ENCODE assay signal across 9 cellular contexts in genomic region chr5:157570801-157571200, GRCh38. TPM values are rescaled to one million over a fixed set of nuclear protein-coding genes. Genes with fewer than 3 reads are reported as not detected.
DNase-seq lines count a peak whose midpoint lies in the region; ATAC-seq and TF ChIP-seq lines count a peak whose summit lies in the region.
"Had no signal": no experiment of that assay in that cellular context is flagged by ENCODE, and none has a peak within 500 bp of the region (broad histone marks: within the 10 kb centered on the region; RNA-seq: fewer than 3 reads in every experiment).

No MANE protein-coding gene starts in this region.

- H3K27me3 Mint-ChIP-seq in type B pancreatic cell, result peaks cover 20% of the 10 kb centered on the region

- peak overlapping the region; percentile 85 for H4K91ac ChIP-seq in IMR-90 (ENCODE audit: insufficient read depth, low read depth, low read length)

- peak overlapping the region; percentile 5; the same call in 1 of the 2 replicates for H4K5ac ChIP-seq in IMR-90 (ENCODE audit: low read depth, low read length)

- peaks cover 98% of the 10 kb centered on the region for H3K79me2 ChIP-seq in PC-3 (ENCODE audit: low read length)

- peaks cover 6 to 44% of the 10 kb centered on the region in 2 experiments; a peak in 3 of 4 replicates for H3K79me1 ChIP-seq in IMR-90 (ENCODE audit: low read depth in 1 of 2, low read length in 2 of 2)

- peaks cover 14% of the 10 kb centered on the region for H3K9me1 ChIP-seq in IMR-90 (ENCODE audit: insufficient read depth, low read length)

- H2AK9ac ChIP-seq in IMR-90 (replicated peaks; ENCODE audit: low read depth, low read length, poor library complexity), result peak overlapping the region; percentile 6

- H3K27me3 ChIP-seq in heart right ventricle, result no peaks in the 10 kb centered on the region
- no peaks in the 10 kb centered on the region for H3K27me3 ChIP-seq in IMR-90 (ENCODE audit: control insufficient read depth, insufficient read depth, low read length)
- no peaks in the 10 kb centered on the region for H3K27me3 ChIP-seq in esophagus (ENCODE audit: control insufficient read depth in 1 of 2, insufficient read depth in 2 of 2, low read length in 2 of 2)
- no peaks in the 10 kb centered on the region for H3K27me3 ChIP-seq in PC-3 (ENCODE audit: low read length)

- no peak for TF ChIP-seq RAD21 in IMR-90 (IDR thresholded peaks at IDR 0.05; ENCODE audit: low read length)

- no peak for ATAC-seq in heart right ventricle
- ATAC-seq in left cardiac atrium, result no peak
- ATAC-seq in IMR-90 (ENCODE audit: low read depth), result no peak
- ATAC-seq in PC-3, result no peak
- ATAC-seq: foreskin keratinocyte had no signal

- 77 to 80% methylated on average over 2 of the region's 2 CpGs for WGBS in heart right ventricle, 2 donors
- 100% methylated on average over 1 of the region's 2 CpGs; no CpG with 5 or more reads in 1 of the 2 experiments for WGBS in IMR-90 (ENCODE audit: extremely low coverage in 2 of 2, insufficient read length in 1 of 2), 2 experiments
- WGBS in esophagus, 2 donors, result 82 to 85% methylated on average over 2 of the region's 2 CpGs

- peak overlapping the region; percentile 69 for H2BK5ac ChIP-seq in IMR-90 (ENCODE audit: low read depth, low read length, poor library complexity, severe bottlenecking)

- BruUV-seq in IMR-90 (replicated peaks; lab: Mats Ljungman, UMichigan), result no TSS peak
- no TSS peak for BruUV-seq in PC-3 (replicated peaks; lab: Mats Ljungman, UMichigan)

- peaks cover 3 to 91% (median 56%) of the 10 kb centered on the region in 9 donors for H3K4me1 ChIP-seq in heart right ventricle
- peaks cover 7% of the 10 kb centered on the region for H3K4me1 ChIP-seq in IMR-90 (ENCODE audit: control insufficient read depth, insufficient read depth, low read length)
- peaks cover 0 to 6% of the 10 kb centered on the region in 2 donors for H3K4me1 ChIP-seq in esophagus (ENCODE audit: control insufficient read depth in 2 of 2, insufficient read depth in 2 of 2, low read length in 1 of 2)
- peaks cover 27% of the 10 kb centered on the region for H3K4me1 ChIP-seq in PC-3 (ENCODE audit: insufficient read depth, low read length)
- H3K4me1 ChIP-seq: foreskin keratinocyte had no signal

- H2BK15ac ChIP-seq in IMR-90 (ENCODE audit: low read depth, low read length), result peak overlapping the region; percentile 6; the same call in 2 of the 3 replicates

- no peak overlapping the region for H3K4me3 ChIP-seq in heart right ventricle
- H3K4me3 ChIP-seq in IMR-90 (ENCODE audit: insufficient read depth, low read depth, low read length), result no peak overlapping the region
- no peak overlapping the region for H3K4me3 ChIP-seq in esophagus (ENCODE audit: low read depth in 1 of 2, low read length in 2 of 2)
- no peak overlapping the region for H3K4me3 ChIP-seq in PC-3 (ENCODE audit: low read length)

- H3F3A ChIP-seq in PC-3 (ENCODE audit: low read length, unreplicated experiment), result peaks cover 3% of the 10 kb centered on the region

- H3K36me3 Mint-ChIP-seq in type B pancreatic cell, result no peaks in the 10 kb centered on the region

- H4K20me1 ChIP-seq in IMR-90 (ENCODE audit: insufficient read depth, low read length), result peaks cover 4% of the 10 kb centered on the region
- peaks cover 22% of the 10 kb centered on the region for H4K20me1 ChIP-seq in PC-3 (ENCODE audit: low read length)

- CTCF ChIA-PET in IMR-90 (lab: Yijun Ruan, JAX) (interaction anchor here (1.4 kb wide), 1 partner anchor 8 kb away, joined by 4 read pairs; no protein-coding TSS in a partner anchor), PC-3 (lab: Charles Lee) (no interaction called here)

- dilution Hi-C loops in IMR-90 (cut with HindIII; ENCODE audit: low sequenced_read_pairs, unreplicated experiment), result no loop called here

- peak overlapping the region; percentile 65; the same call in 1 of the 2 replicates for H2BK20ac ChIP-seq in IMR-90 (ENCODE audit: low read depth, low read length)

- TF ChIP-seq POLR2A in IMR-90 (IDR thresholded peaks at IDR 0.05; ENCODE audit: low read depth, low read length), result no peak

- in situ Hi-C loops in IMR-90 (cut with MboI; ENCODE audit: low sequenced_read_pairs), result loop anchor here (25.0 kb wide), 1 partner anchor 1616 kb away; no protein-coding TSS in a partner anchor

- H3K4me2 ChIP-seq in IMR-90 (ENCODE audit: low read depth, low read length), result no peak overlapping the region; the same call in 1 of the 2 replicates
- no peak overlapping the region for H3K4me2 ChIP-seq in PC-3 (ENCODE audit: low read length)

- peak overlapping the region; percentile 74 for H3K14ac ChIP-seq in IMR-90 (replicated peaks; ENCODE audit: low read depth, low read length)

- H3K27ac Mint-ChIP-seq in type B pancreatic cell, result no peak overlapping the region

- peak overlapping the region; percentile 21; the same call in 1 of the 2 replicates for H3K18ac ChIP-seq in IMR-90 (ENCODE audit: low read depth, low read length)

- H3K36me3 ChIP-seq in heart right ventricle (peaks cover 0 to 48% (median 9%) of the 10 kb centered on the region in 9 donors), IMR-90 (ENCODE audit: control insufficient read depth, insufficient read depth, low read length) (peaks cover 17% of the 10 kb centered on the region), esophagus (ENCODE audit: control insufficient read depth in 2 of 2, insufficient read depth in 2 of 2, low read length in 1 of 2) (no peaks in the 10 kb centered on the region), PC-3 (ENCODE audit: low read depth, low read length) (peaks cover 60% of the 10 kb centered on the region)

- POLR2A ChIA-PET in IMR-90 (lab: Charles Lee; ENCODE audit: unreplicated experiment), result no interaction called here
- POLR2A ChIA-PET in PC-3 (lab: Charles Lee; ENCODE audit: unreplicated experiment), result no interaction called here

- H3K27ac ChIP-seq in heart right ventricle, result peak overlapping the region in 7 of 10 donors; percentile 15 to 95 (median 86)
- H3K27ac ChIP-seq in IMR-90 (ENCODE audit: insufficient read depth, low read length), result peak overlapping the region; percentile 21; the same call in 1 of the 2 replicates
- peak overlapping the region; percentile 24 to 37 for H3K27ac ChIP-seq in esophagus (ENCODE audit: low read depth in 2 of 2, low read length in 1 of 2)
- no peak overlapping the region for H3K27ac ChIP-seq in PC-3 (ENCODE audit: low read length)
- H3K27ac ChIP-seq: foreskin keratinocyte had no signal

- peak overlapping the region; percentile 2 to 68; a peak in 3 of 4 replicates for H4K8ac ChIP-seq in IMR-90 (ENCODE audit: low read depth in 2 of 2, low read length in 2 of 2)

- peak overlapping the region; percentile 86; the same call in 1 of the 2 replicates for H3K4ac ChIP-seq in IMR-90 (ENCODE audit: low read depth, low read length)

- peak overlapping the region; percentile 44 for H3K4me3 Mint-ChIP-seq in type B pancreatic cell

- peaks cover 12% of the 10 kb centered on the region for H3K4me1 Mint-ChIP-seq in type B pancreatic cell (ENCODE audit: unreplicated experiment)

- H3K9ac ChIP-seq in IMR-90 (ENCODE audit: low read depth, low read length), result peak overlapping the region; percentile 2; the same call in 1 of the 2 replicates
- no peak overlapping the region for H3K9ac ChIP-seq in PC-3 (ENCODE audit: low read length)

- peak overlapping the region; percentile 61 for H3K23ac ChIP-seq in IMR-90 (ENCODE audit: low read depth, low read length)

- H2BK120ac ChIP-seq in IMR-90 (ENCODE audit: low read depth, low read length), result peak overlapping the region; percentile 74

- intact Hi-C loops in heart right ventricle (cut with DNase I), result loop anchor here in 2 of 10 donors (10.0 kb wide), 2 partner anchors 56 to 66 kb away; no protein-coding TSS in a partner anchor
- intact Hi-C loops in left cardiac atrium (cut with DNase I), result loop anchor here (5.0 to 10.0 kb wide), 2 partner anchors 46 to 48 kb away; no protein-coding TSS in a partner anchor
- intact Hi-C loops in IMR-90 (cut with micrococcal nuclease), result loop anchor here (2.0 to 5.0 kb wide), 2 partner anchors 60 to 146 kb away; no protein-coding TSS in a partner anchor
- intact Hi-C loops in PC-3 (cut with micrococcal nuclease), result loop anchor here (10.0 kb wide), 1 partner anchor 236 kb away; no protein-coding TSS in a partner anchor

- H2AFZ ChIP-seq in IMR-90 (replicated peaks; ENCODE audit: low read length, poor library complexity) (no peak overlapping the region), PC-3 (ENCODE audit: low read length) (no peak overlapping the region)

- H2AK5ac ChIP-seq in IMR-90 (ENCODE audit: low read depth, low read length), result peak overlapping the region; percentile 92

- H3K9me3 Mint-ChIP-seq in type B pancreatic cell, result no peaks in the 10 kb centered on the region

- H3K9me2 ChIP-seq in PC-3 (replicated peaks; ENCODE audit: low read length), result no peaks in the 10 kb centered on the region

- H3K9me3 ChIP-seq in heart right ventricle, result no peaks in the 10 kb centered on the region
- no peaks in the 10 kb centered on the region for H3K9me3 ChIP-seq in IMR-90 (ENCODE audit: control insufficient read depth, insufficient read depth, low read length)
- no peaks in the 10 kb centered on the region for H3K9me3 ChIP-seq in esophagus (ENCODE audit: control insufficient read depth in 2 of 2, insufficient read depth in 1 of 2, low read depth in 1 of 2, low read length in 1 of 2)
- H3K9me3 ChIP-seq in PC-3 (ENCODE audit: low read length), result no peaks in the 10 kb centered on the region

- no peak for TF ChIP-seq CTCF in heart right ventricle (IDR thresholded peaks at IDR 0.05)
- no peak for TF ChIP-seq CTCF in IMR-90 (conservative IDR thresholded peaks at IDR 0.05; ENCODE audit: low read depth, low read length)
- TF ChIP-seq CTCF in type B pancreatic cell (conservative IDR thresholded peaks at IDR 0.05), result no peak
- TF ChIP-seq CTCF in PC-3 (conservative IDR thresholded peaks at IDR 0.05; ENCODE audit: low read depth, low read length), result no peak

- DNase-seq in heart right ventricle, result no peak
- no peak for DNase-seq in left cardiac atrium
- no peak for DNase-seq in IMR-90
- DNase-seq in type B pancreatic cell (ENCODE audit: extremely low spot score, unreplicated experiment), result no peak
- DNase-seq in central memory CD4-positive, alpha-beta T cell, result no peak
- DNase-seq in PC-3, result no peak
- DNase-seq in COR-L47 (lab: John Stamatoyannopoulos, UW), result no peak
- DNase-seq: foreskin keratinocyte had no signal

- H3K56ac ChIP-seq in IMR-90 (ENCODE audit: extremely low read depth, insufficient read depth, low read length), result peak overlapping the region; percentile 48; the same call in 1 of the 2 replicates

TF ChIP-seq in IMR-90, 13 proteins besides CTCF, POLR2A, EP300 and RAD21 (continues in another document):
- no peak for TF ChIP-seq MAFK (IDR thresholded peaks at IDR 0.05; ENCODE audit: low read depth, low read length)
- TF ChIP-seq SMC3 (IDR thresholded peaks at IDR 0.05; ENCODE audit: low read depth, low read length), result no peak

RNA-seq across cellular contexts. Expression of gene ADAM19, which starts 4.8 kb away (rescaled TPM):
- total RNA-seq in heart right ventricle (10 to 100 TPM in 7 of 10 donors, 1 to 10 TPM in 3; 5.5 to 49.6 (median 28.1) TPM), left cardiac atrium (10 to 100 TPM; 19.0 to 57.5 TPM), IMR-90 (2012; rRNA removed) (35.5 and 38.3 TPM in 2 replicates), type B pancreatic cell (ENCODE audit: low replicate concordance) (9.3 and 15.8 TPM in 2 replicates), PC-3 (2014; rRNA removed) (115 and 130 TPM in 2 replicates)
- polyA plus RNA-seq in heart right ventricle (1 to 10 TPM; 6.4 to 8.8 TPM), IMR-90 (2012; rRNA removed) (47.8 and 49.2 TPM in 2 replicates), esophagus (1 to 10 TPM; 2.1 to 2.3 TPM)
- 25.7 and 37.1 TPM in 2 replicates for polyA plus RNA-seq in IMR-90 (2012; cell fraction: cytosol; rRNA removed)
- 70.4 and 79.6 TPM in 2 replicates for polyA plus RNA-seq in IMR-90 (2012; cell fraction: nucleus; rRNA removed; ENCODE audit: low replicate concordance)
